ENCODE assay signal across 8 cellular contexts in genomic region chr9:114386886-114387677, GRCh38. TPM values are rescaled to one million over a fixed set of nuclear protein-coding genes. Genes with fewer than 3 reads are reported as not detected.
DNase-seq lines count a peak whose midpoint lies in the region; ATAC-seq lines count a peak whose summit lies in the region.

No MANE protein-coding gene starts in this region.

- POLR2A ChIA-PET in activated CD4-positive, alpha-beta T cell treated with anti-CD3 and anti-CD28 coated beads for 36 hours (lab: Charles Lee): interaction anchor here (0.5 to 2.8 kb wide), 13 partner anchors 9 to 1937 kb away, joined by 3 to 22 read pairs (median 4); partner anchors contain the start of gene ATP6V1G1

- H3K9me3 ChIP-seq in iPS-18a (ENCODE audit: control insufficient read depth, low read depth, low read length): no peaks in the 10 kb centered on the region

- peaks cover 59% of the 10 kb centered on the region for H3K4me1 Mint-ChIP-seq in activated CD4-positive, alpha-beta T cell treated with anti-CD3 and anti-CD28 coated beads for 36 hours
- peaks cover 74% of the 10 kb centered on the region for H3K4me1 Mint-ChIP-seq in activated naive CD8-positive, alpha-beta T cell (ENCODE audit: low read depth)
- peaks cover 82% of the 10 kb centered on the region for H3K4me1 Mint-ChIP-seq in stimulated activated memory B cell treated with anti-CD40 and anti-IgM and Interleukin-4, amounts not matched to agents 10 μg/mL and 1 μg/mL and 100 μg/mL, for 72 hours

- peak overlapping the region; percentile 47 for H3K4me3 ChIP-seq in iPS-18a (ENCODE audit: low read length)

- H3K27ac Mint-ChIP-seq in activated CD4-positive, alpha-beta T cell treated with anti-CD3 and anti-CD28 coated beads for 36 hours: peak overlapping the region; percentile 99
- H3K27ac Mint-ChIP-seq in activated naive CD8-positive, alpha-beta T cell: peak overlapping the region; percentile 100
- peak overlapping the region; percentile 92 for H3K27ac Mint-ChIP-seq in stimulated activated memory B cell treated with anti-CD40 and anti-IgM and Interleukin-4, amounts not matched to agents 10 μg/mL and 1 μg/mL and 100 μg/mL, for 72 hours

- peaks cover 48% of the 10 kb centered on the region for H3K4me1 ChIP-seq in iPS-18a (ENCODE audit: control insufficient read depth, low read depth, low read length)

- peak overlapping the region; percentile 6 for H3K9ac ChIP-seq in iPS-18a (ENCODE audit: low read length)

- intact Hi-C loops in activated CD4-positive, alpha-beta T cell treated with anti-CD3 and anti-CD28 coated beads for 36 hours (cut with DNase I, micrococcal nuclease): loop anchor here (10.0 kb wide), 3 partner anchors 508 to 872 kb away; no protein-coding TSS in a partner anchor

- CTCF ChIA-PET in activated CD4-positive, alpha-beta T cell treated with anti-CD3 and anti-CD28 coated beads for 36 hours (lab: Charles Lee): interaction anchor here (0.5 to 4.7 kb wide), 13 partner anchors 10 to 204 kb away, joined by 3 to 34 read pairs (median 6); no protein-coding TSS in a partner anchor

- H3K27ac ChIP-seq in iPS-18a (ENCODE audit: low read length): no peak overlapping the region

- ATAC-seq in activated CD4-positive, alpha-beta T cell treated with anti-CD3 and anti-CD28 coated beads for 36 hours: no peak
- no peak for ATAC-seq in stimulated activated memory B cell treated with anti-CD40 and anti-IgM and Interleukin-4, amounts not matched to agents 10 μg/mL and 1 μg/mL and 100 μg/mL, for 72 hours
- ATAC-seq in HG03354 (IDR thresholded peaks at IDR 0.05; ENCODE audit: poor library complexity, severe bottlenecking, unreplicated experiment) (no peak), HG02852 (IDR thresholded peaks at IDR 0.05; ENCODE audit: unreplicated experiment) (no peak)

- no peaks in the 10 kb centered on the region for H3K9me3 Mint-ChIP-seq in activated CD4-positive, alpha-beta T cell treated with anti-CD3 and anti-CD28 coated beads for 36 hours (ENCODE audit: low read depth)
- H3K9me3 Mint-ChIP-seq in activated naive CD8-positive, alpha-beta T cell (ENCODE audit: low read depth): no peaks in the 10 kb centered on the region
- no peaks in the 10 kb centered on the region for H3K9me3 Mint-ChIP-seq in stimulated activated memory B cell treated with anti-CD40 and anti-IgM and Interleukin-4, amounts not matched to agents 10 μg/mL and 1 μg/mL and 100 μg/mL, for 72 hours

- DNase-seq in activated CD4-positive, alpha-beta T cell treated with anti-CD3 and anti-CD28 coated beads for 36 hours: peak; percentile 40
- DNase-seq in activated CD4-positive, alpha-beta T cell treated with anti-CD3 and anti-CD28 coated beads for 4 hours: no peak
- DNase-seq in COLO829 (ENCODE audit: low spot score): no peak

- H3K27me3 ChIP-seq in iPS-18a (ENCODE audit: control insufficient read depth, insufficient read depth, low read length): no peaks in the 10 kb centered on the region

- H3K4me3 Mint-ChIP-seq in activated CD4-positive, alpha-beta T cell treated with anti-CD3 and anti-CD28 coated beads for 36 hours: peak overlapping the region; percentile 99
- peak overlapping the region; percentile 98 for H3K4me3 Mint-ChIP-seq in activated naive CD8-positive, alpha-beta T cell
- peak overlapping the region; percentile 99 for H3K4me3 Mint-ChIP-seq in stimulated activated memory B cell treated with anti-CD40 and anti-IgM and Interleukin-4, amounts not matched to agents 10 μg/mL and 1 μg/mL and 100 μg/mL, for 72 hours

- peaks cover 74% of the 10 kb centered on the region for H3K36me3 Mint-ChIP-seq in activated CD4-positive, alpha-beta T cell treated with anti-CD3 and anti-CD28 coated beads for 36 hours (ENCODE audit: low read depth)
- H3K36me3 Mint-ChIP-seq in activated naive CD8-positive, alpha-beta T cell: peaks cover 4% of the 10 kb centered on the region
- H3K36me3 Mint-ChIP-seq in stimulated activated memory B cell treated with anti-CD40 and anti-IgM and Interleukin-4, amounts not matched to agents 10 μg/mL and 1 μg/mL and 100 μg/mL, for 72 hours: peaks cover 65% of the 10 kb centered on the region

- no peaks in the 10 kb centered on the region for H3K36me3 ChIP-seq in iPS-18a (ENCODE audit: control insufficient read depth, low read depth, low read length)

- no peaks in the 10 kb centered on the region for H3K27me3 Mint-ChIP-seq in activated CD4-positive, alpha-beta T cell treated with anti-CD3 and anti-CD28 coated beads for 36 hours
- no peaks in the 10 kb centered on the region for H3K27me3 Mint-ChIP-seq in activated naive CD8-positive, alpha-beta T cell
- no peaks in the 10 kb centered on the region for H3K27me3 Mint-ChIP-seq in stimulated activated memory B cell treated with anti-CD40 and anti-IgM and Interleukin-4, amounts not matched to agents 10 μg/mL and 1 μg/mL and 100 μg/mL, for 72 hours

RNA-seq across cellular contexts. Expression of gene AKNA, which starts 0.7 kb away (rescaled TPM):
- total RNA-seq in activated CD4-positive, alpha-beta T cell treated with anti-CD3 and anti-CD28 coated beads for 36 hours: 100 to 1,000 TPM; 135 to 141 TPM

RNA-seq across cellular contexts. Expression of gene ORM2, which starts 57.4 kb away (rescaled TPM):
- not detected for total RNA-seq in activated CD4-positive, alpha-beta T cell treated with anti-CD3 and anti-CD28 coated beads for 36 hours
